In genomic region chr6:166656269-166657206, GRCh38 we compare ENCODE assay signal across 1 cellular context.
TF ChIP-seq lines count a peak whose summit lies in the region.

No MANE protein-coding gene starts in this region.

TF ChIP-seq in HepG2, 621 proteins besides CTCF, POLR2A, EP300 and RAD21 (continued from another document and continues in another):
- TF ChIP-seq FOXP4 (CRISPR knock-in tag; IDR thresholded peaks at IDR 0.05) (0 out of 2 replicates have a peak, but pooled peaks have one; percentile 10), PATZ1 (CRISPR knock-in tag; IDR thresholded peaks at IDR 0.05) (0 out of 2 replicates have a peak, but pooled peaks have one; percentile 31), CBX1 (IDR thresholded peaks at IDR 0.05; ENCODE audit: low read depth) (no peak), ZNF10 (CRISPR knock-in tag; IDR thresholded peaks at IDR 0.05; ENCODE audit: borderline replicate concordance, low read depth) (no peak), HDAC6 (IDR thresholded peaks at IDR 0.05; ENCODE audit: low read depth, low read length) (no peak), ZNF503 (CRISPR knock-in tag; IDR thresholded peaks at IDR 0.05) (no peak), SIX4 (CRISPR knock-in tag; IDR thresholded peaks at IDR 0.05) (no peak), U2AF2 (IDR thresholded peaks at IDR 0.05; ENCODE audit: low read depth, low read length) (no peak), NCOA2 (CRISPR knock-in tag; IDR thresholded peaks at IDR 0.05) (no peak), GABPA (IDR thresholded peaks at IDR 0.05; ENCODE audit: low read depth, low read length) (no peak), GABPA (CRISPR knock-in tag; IDR thresholded peaks at IDR 0.05; ENCODE audit: low read depth) (peak; percentile 44; the same call in 1 of the 2 replicates), DPF2 (CRISPR knock-in tag; IDR thresholded peaks at IDR 0.05; ENCODE audit: borderline replicate concordance, low read depth) (no peak), ZNF878 (CRISPR knock-in tag; IDR thresholded peaks at IDR 0.05) (no peak), ZNF710 (CRISPR knock-in tag; IDR thresholded peaks at IDR 0.05; ENCODE audit: borderline replicate concordance) (no peak), KMT2B (CRISPR knock-in tag; IDR thresholded peaks at IDR 0.05) (no peak), ZNF280B (CRISPR knock-in tag; IDR thresholded peaks at IDR 0.05; ENCODE audit: borderline replicate concordance) (no peak), ZBTB7A (CRISPR knock-in tag; IDR thresholded peaks at IDR 0.05) (no peak), ZNF18 (CRISPR knock-in tag; IDR thresholded peaks at IDR 0.05; ENCODE audit: insufficient replicate concordance) (no peak), RFX3 (CRISPR knock-in tag; IDR thresholded peaks at IDR 0.05) (no peak), HNF4A (CRISPR knock-in tag; IDR thresholded peaks at IDR 0.05) (peak; percentile 26; the same call in 1 of the 2 replicates), PHB2 (IDR thresholded peaks at IDR 0.05; ENCODE audit: partially characterized antibody) (no peak), PAXIP1 (CRISPR knock-in tag; conservative IDR thresholded peaks at IDR 0.05) (peak; percentile 44), PHF8 (CRISPR knock-in tag; IDR thresholded peaks at IDR 0.05) (no peak), SPEN (CRISPR knock-in tag; IDR thresholded peaks at IDR 0.05; ENCODE audit: low read depth) (0 out of 2 replicates have a peak, but pooled peaks have one; percentile 25), ZSCAN21 (CRISPR knock-in tag; IDR thresholded peaks at IDR 0.05; ENCODE audit: borderline replicate concordance) (no peak), REST (IDR thresholded peaks at IDR 0.05; ENCODE audit: borderline replicate concordance in 1 of 2, low read depth in 1 of 2, low read length in 2 of 2) (no peak), TMF1 (CRISPR knock-in tag; IDR thresholded peaks at IDR 0.05; ENCODE audit: low read depth) (no peak), MYNN (CRISPR knock-in tag; IDR thresholded peaks at IDR 0.05; ENCODE audit: low read depth) (no peak), AGO2 (optimal IDR thresholded peaks at IDR 0.05; ENCODE audit: low read depth, low read length) (no peak), ETV5 (CRISPR knock-in tag; IDR thresholded peaks at IDR 0.05; ENCODE audit: borderline replicate concordance) (peak; percentile 57; the same call in 1 of the 2 replicates), KDM5A (IDR thresholded peaks at IDR 0.05; ENCODE audit: borderline replicate concordance, low read length) (no peak), GATAD2A (CRISPR knock-in tag; IDR thresholded peaks at IDR 0.05) (0 out of 2 replicates have a peak, but pooled peaks have one; percentile 20), ZNF780A (CRISPR knock-in tag; IDR thresholded peaks at IDR 0.05) (no peak), ZNF577 (CRISPR knock-in tag; IDR thresholded peaks at IDR 0.05; ENCODE audit: borderline replicate concordance, low read depth) (no peak), ELF1 (CRISPR knock-in tag; IDR thresholded peaks at IDR 0.05) (peak; percentile 61), GLI4 (CRISPR knock-in tag; IDR thresholded peaks at IDR 0.05; ENCODE audit: borderline replicate concordance) (no peak), TBX2 (CRISPR knock-in tag; IDR thresholded peaks at IDR 0.05; ENCODE audit: borderline replicate concordance) (0 out of 2 replicates have a peak, but pooled peaks have one; percentile 4), GFI1 (CRISPR knock-in tag; IDR thresholded peaks at IDR 0.05; ENCODE audit: borderline replicate concordance) (peak; percentile 95), NFRKB (IDR thresholded peaks at IDR 0.05) (no peak), ZNF768 (CRISPR knock-in tag; IDR thresholded peaks at IDR 0.05) (peak; percentile 94), TBP (CRISPR knock-in tag; IDR thresholded peaks at IDR 0.05) (no peak), BCL6 (CRISPR knock-in tag; IDR thresholded peaks at IDR 0.05) (peak; percentile 26; the same call in 1 of the 2 replicates), NR2F1 (CRISPR knock-in tag; IDR thresholded peaks at IDR 0.05) (peak; percentile 19 to 38; a peak in 1 of 4 replicates), ZNF207 (IDR thresholded peaks at IDR 0.05; ENCODE audit: borderline replicate concordance) (no peak), PLSCR1 (CRISPR knock-in tag; IDR thresholded peaks at IDR 0.05; ENCODE audit: borderline replicate concordance) (0 out of 2 replicates have a peak, but pooled peaks have one; percentile 54), TOE1 (CRISPR knock-in tag; IDR thresholded peaks at IDR 0.05) (no peak)
